Comparison of ENCODE assay signal across 8 cellular contexts in the genomic region with DNA sequence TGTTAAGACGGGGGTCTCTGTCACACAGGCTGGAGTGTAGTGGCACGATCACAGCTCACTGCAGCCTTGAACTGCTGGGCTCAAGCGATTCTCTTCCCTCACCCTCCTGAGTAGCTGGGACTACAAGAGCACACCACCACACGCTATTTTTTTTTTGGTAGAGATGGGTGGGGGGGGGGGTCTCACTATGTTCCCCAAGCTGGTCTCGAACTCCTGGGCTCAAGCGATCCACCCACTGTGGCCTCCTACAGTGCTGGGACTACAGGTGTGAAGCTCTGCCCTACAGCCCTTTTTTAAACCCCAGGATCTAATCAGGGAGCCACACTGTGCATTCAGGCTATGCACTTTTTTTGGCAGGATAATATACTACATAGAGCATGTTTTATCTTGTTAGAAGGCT. TPM values are rescaled to one million over a fixed set of nuclear protein-coding genes. Genes with fewer than 3 reads are reported as not detected.
DNase-seq lines count a peak whose midpoint lies in the region; ATAC-seq and TF ChIP-seq lines count a peak whose summit lies in the region.

No MANE protein-coding gene starts in this region.

- peaks cover 42% of the 10 kb centered on the region for H3K4me1 Mint-ChIP-seq in Calu3 (ENCODE audit: low read depth, unreplicated experiment)
- peaks cover 43 to 45% of the 10 kb centered on the region in 2 donors for H3K4me1 Mint-ChIP-seq in effector memory CD8-positive, alpha-beta T cell (ENCODE audit: low read depth in 2 of 2)

- DNase-seq in Calu3, result no peak
- DNase-seq in effector memory CD8-positive, alpha-beta T cell, result no peak
- no peak for DNase-seq in Ammon's horn (ENCODE audit: low spot score)
- no peak for DNase-seq in GM10248 (ENCODE audit: extremely low spot score)
- DNase-seq in NCI-H1930 (lab: John Stamatoyannopoulos, UW), result no peak

- no TSS peak for BruUV-seq in Calu3 (replicated peaks; lab: Mats Ljungman, UMichigan)

- CTCF ChIA-PET in Calu3 (lab: Charles Lee), result interaction anchor here (0.7 kb wide), 1 partner anchor 281 kb away, joined by 4 read pairs; no protein-coding TSS in a partner anchor
- CTCF ChIA-PET in GM10248 (lab: Yijun Ruan, JAX), result interaction anchor here (1.0 to 1.5 kb wide), 2 partner anchors 9 to 114 kb away, joined by 3 to 5 read pairs; no protein-coding TSS in a partner anchor

- no peak for ATAC-seq in effector memory CD8-positive, alpha-beta T cell (replicated peaks)
- ATAC-seq in HG03460 (IDR thresholded peaks at IDR 0.05; ENCODE audit: unreplicated experiment), result no peak

- peaks cover 50% of the 10 kb centered on the region for H3K79me2 ChIP-seq in OCI-LY3 (ENCODE audit: low read length)

- intact Hi-C loops in Calu3 (cut with micrococcal nuclease; ENCODE audit: unreplicated experiment), result no loop called here

- H3K4me1 ChIP-seq in OCI-LY3 (ENCODE audit: low read length) (peaks cover 31% of the 10 kb centered on the region), neuron (ENCODE audit: insufficient read depth, low read length) (peaks cover 50% of the 10 kb centered on the region)

- H3K4me3 ChIP-seq in OCI-LY3 (ENCODE audit: low read length) (peak overlapping the region; percentile 87), neuron (ENCODE audit: low read length) (peak overlapping the region; percentile 84)

- TF ChIP-seq CTCF in Calu3 (IDR thresholded peaks at IDR 0.05; ENCODE audit: unreplicated experiment), result no peak
- TF ChIP-seq CTCF in OCI-LY3 (IDR thresholded peaks at IDR 0.05; ENCODE audit: low read depth, low read length), result no peak
- no peak for TF ChIP-seq CTCF in GM10248 (IDR thresholded peaks at IDR 0.05; ENCODE audit: control extremely low read depth, extremely low read depth, low read depth, missing control alignments)

- no peaks in the 10 kb centered on the region for H3K9me3 Mint-ChIP-seq in Calu3 (ENCODE audit: low read depth, unreplicated experiment)
- no peaks in the 10 kb centered on the region for H3K9me3 Mint-ChIP-seq in effector memory CD8-positive, alpha-beta T cell

- H3K27me3 Mint-ChIP-seq in Calu3 (ENCODE audit: unreplicated experiment), result no peaks in the 10 kb centered on the region
- H3K27me3 Mint-ChIP-seq in effector memory CD8-positive, alpha-beta T cell, result no peaks in the 10 kb centered on the region

- no peak overlapping the region for H3K27ac ChIP-seq in OCI-LY3 (ENCODE audit: low read length)

- H3K9ac ChIP-seq in OCI-LY3 (ENCODE audit: low read length), result peak overlapping the region; percentile 76

- H3K27me3 ChIP-seq in OCI-LY3 (ENCODE audit: low read depth, low read length), result no peaks in the 10 kb centered on the region
- H3K27me3 ChIP-seq in neuron (ENCODE audit: insufficient read depth, low read length), result no peaks in the 10 kb centered on the region

- H3K36me3 Mint-ChIP-seq in Calu3 (ENCODE audit: insufficient read depth, unreplicated experiment), result peaks cover 77% of the 10 kb centered on the region
- peaks cover 29% of the 10 kb centered on the region for H3K36me3 Mint-ChIP-seq in effector memory CD8-positive, alpha-beta T cell (ENCODE audit: insufficient read depth)

- 0 out of 2 replicates have a peak, but pooled peaks cover 3% of the 10 kb centered on the region for H4K20me1 ChIP-seq in OCI-LY3 (ENCODE audit: insufficient read depth, low read length)

- H3K27ac Mint-ChIP-seq in Calu3 (ENCODE audit: unreplicated experiment), result peak overlapping the region; percentile 7
- H3K27ac Mint-ChIP-seq in effector memory CD8-positive, alpha-beta T cell, result peak overlapping the region; percentile 81 to 94

- peak overlapping the region; percentile 91 for H3K4me3 Mint-ChIP-seq in Calu3 (ENCODE audit: low read depth, unreplicated experiment)
- peak overlapping the region; percentile 77 to 83 for H3K4me3 Mint-ChIP-seq in effector memory CD8-positive, alpha-beta T cell

- peaks cover 17% of the 10 kb centered on the region; the same call in 1 of the 2 replicates for H3K9me3 ChIP-seq in OCI-LY3 (ENCODE audit: insufficient read depth, low read length)
- peaks cover 2% of the 10 kb centered on the region for H3K9me3 ChIP-seq in neuron (ENCODE audit: low read length)

- H3K4me2 ChIP-seq in OCI-LY3 (ENCODE audit: low read length), result peak overlapping the region; percentile 97

- H2AFZ ChIP-seq in OCI-LY3 (ENCODE audit: low read depth, low read length) (no peak overlapping the region), neuron (ENCODE audit: low read depth, low read length) (no peak overlapping the region)

- peaks cover 39% of the 10 kb centered on the region for H3K36me3 ChIP-seq in OCI-LY3 (replicated peaks; ENCODE audit: low read depth, low read length)
- H3K36me3 ChIP-seq in neuron (ENCODE audit: insufficient read depth, low read length), result peaks cover 23% of the 10 kb centered on the region

- POLR2A ChIA-PET in GM10248 (lab: Yijun Ruan, JAX), result no interaction called here

RNA-seq across cellular contexts. Expression of a gene that starts 1.4 kb away (rescaled TPM):
- total RNA-seq in Calu3 (2022), result 185 and 211 TPM in 2 replicates

RNA-seq across cellular contexts. Expression of a gene that starts 3.4 kb away (rescaled TPM):
- total RNA-seq in Calu3 (2022), result 79.7 and 91.1 TPM in 2 replicates
